ENCODE assay signal across 19 cellular contexts in the genomic region with DNA sequence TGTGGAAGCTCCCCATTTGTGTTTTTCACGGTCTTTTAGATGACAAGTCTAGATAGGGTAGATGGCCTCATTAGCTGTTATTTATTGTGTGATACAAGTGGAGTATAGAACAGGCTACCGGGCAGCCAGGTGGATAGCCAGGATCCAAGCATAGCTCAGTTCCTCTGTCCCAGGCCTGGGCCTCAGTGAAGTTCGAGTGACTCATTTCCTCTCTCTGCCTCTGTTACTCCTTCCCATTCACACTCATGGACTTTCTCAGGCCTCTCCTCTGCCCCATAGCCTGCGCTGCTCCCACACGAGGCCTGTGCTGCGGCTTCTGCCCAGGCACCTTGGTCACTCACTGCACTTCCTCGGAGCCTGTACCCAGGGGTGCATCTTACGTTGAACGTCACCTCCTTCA. TPM values are rescaled to one million over a fixed set of nuclear protein-coding genes. Genes with fewer than 3 reads are reported as not detected.
DNase-seq lines count a peak whose midpoint lies in the region; ATAC-seq lines count a peak whose summit lies in the region.
"Had no signal": no experiment of that assay in that cellular context is flagged by ENCODE, and none has a peak within 500 bp of the region (broad histone marks: within the 10 kb centered on the region; RNA-seq: fewer than 3 reads in every experiment).

No MANE protein-coding gene starts in this region.

- H3K36me3 ChIP-seq in MG63, result no peaks in the 10 kb centered on the region
- H3K36me3 ChIP-seq: BLaER1 treated with 17β-estradiol and CSF1 and Interleukin-3, amounts not matched to agents 10 nM and 100 nM; HAP-1; Peyer's patch; spleen; vagina had no signal

- H3K4me3 ChIP-seq in MG63, result no peak overlapping the region
- H3K4me3 ChIP-seq: BLaER1 treated with 17β-estradiol and CSF1 and Interleukin-3, amounts not matched to agents 10 nM and 100 nM; HAP-1; Peyer's patch; spleen; vagina had no signal

- DNase-seq in EH (ENCODE audit: low read depth) (peak; percentile 68), MG63 (peak; percentile 3), amniotic epithelial cell (ENCODE audit: low read depth) (peak; percentile 71), kidney tubule cell (ENCODE audit: low spot score) (peak; percentile 63), T-helper 1 cell (no peak)
- DNase-seq: activated CD4-positive, alpha-beta T cell treated with anti-CD3 and anti-CD28 coated beads, Interleukin-2, amount 10 ng/mL, durations not matched to agents 24 days and 14 days; DMS79 treated with DMSO at 0.1 percent for 48 hours; NCI-H187; NCI-H69; Peyer's patch; posterior cingulate gyrus; spleen had no signal

- H3K27me3 ChIP-seq in MG63, result no peaks in the 10 kb centered on the region
- H3K27me3 ChIP-seq: BLaER1 treated with 17β-estradiol and CSF1 and Interleukin-3, amounts not matched to agents 10 nM and 100 nM; Peyer's patch; spleen; vagina had no signal

- no peaks in the 10 kb centered on the region for H3K9me3 ChIP-seq in MG63
- H3K9me3 ChIP-seq: BLaER1 treated with 17β-estradiol and CSF1 and Interleukin-3, amounts not matched to agents 10 nM and 100 nM; HAP-1; Peyer's patch; spleen; vagina had no signal

- no peak for ATAC-seq in HG03442 (IDR thresholded peaks at IDR 0.05; ENCODE audit: unreplicated experiment)
- ATAC-seq in HG03280 (IDR thresholded peaks at IDR 0.05; ENCODE audit: unreplicated experiment), result no peak
- no peak for ATAC-seq in HG02870 (IDR thresholded peaks at IDR 0.05; ENCODE audit: unreplicated experiment)
- ATAC-seq: left lobe of liver had no signal

RNA-seq across cellular contexts. Expression of a gene that starts 54.5 kb away (rescaled TPM):
- 0.05 and 0.10 TPM in 2 replicates for total RNA-seq in MG63 (2014; rRNA removed; shearing (Covaris generic); ENCODE audit: low replicate concordance)
- total RNA-seq: activated CD4-positive, alpha-beta T cell treated with anti-CD3 and anti-CD28 coated beads, Interleukin-2, amount 10 ng/mL, durations not matched to agents 24 days and 14 days had no signal

Comparison
In these comparisons a context has a peak if more than half of its experiments do, and no peak if none do; other contexts are left out.
1. DNase-seq: peak in EH (single experiment), MG63 (single experiment), amniotic epithelial cell (single experiment) and kidney tubule cell (single experiment); none in T-helper 1 cell (0 of 5).